ENCODE assay signal across 34 cellular contexts in the genomic region with DNA sequence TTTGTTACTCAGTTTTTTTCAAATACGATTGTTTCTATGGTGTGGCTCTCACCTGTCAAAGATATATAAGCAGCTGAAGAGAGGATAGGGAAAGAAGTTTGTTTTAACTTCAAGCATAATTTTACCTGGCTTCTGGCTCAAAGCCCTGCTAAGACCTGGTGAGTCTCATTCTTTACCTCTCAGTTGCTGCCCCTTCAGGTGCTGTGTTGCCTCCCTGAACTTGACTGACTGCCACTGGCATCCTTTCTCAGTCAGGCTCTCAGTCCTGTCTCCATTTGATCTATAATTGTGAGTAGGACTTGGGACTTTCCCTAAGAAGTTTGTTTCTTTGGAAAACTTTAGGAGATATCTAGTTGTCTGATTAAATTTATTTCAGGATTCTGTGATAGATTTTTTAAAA.
"Had no signal": no experiment of that assay in that cellular context is flagged by ENCODE, and none has a peak within 500 bp of the region (broad histone marks: within the 10 kb centered on the region; RNA-seq: fewer than 3 reads in every experiment).

No MANE protein-coding gene starts in this region.

- DNase-seq: Karpas-422, Kasumi-1, MG63, MM.1S, MV-4-11, NCI-H1048, NCI-H1092, NCI-H1092 treated with DMSO at 0.1 percent for 48 hours, NCI-H1105, NCI-H1105 treated with DMSO at 0.1 percent for 48 hours, NCI-H1417, NCI-H1417 treated with DMSO at 0.1 percent for 48 hours, NCI-H1436, NCI-H1436 treated with DMSO at 0.1 percent for 48 hours, NCI-H146, NCI-H1694, NCI-H1694 treated with DMSO at 0.1 percent for 48 hours, NCI-H187, NCI-H187 treated with DMSO at 0.1 percent for 48 hours, NCI-H1930, NCI-H2029, NCI-H2029 treated with DMSO at 0.1 percent for 48 hours, NCI-H2081, NCI-H2081 treated with DMSO at 0.1 percent for 48 hours, NCI-H2107, NCI-H2171, NCI-H2171 treated with DMSO at 0.1 percent for 48 hours, NCI-H2227 treated with DMSO at 0.1 percent for 48 hours, NCI-H226, NCI-H345, NCI-H446, NCI-H446 treated with DMSO at 0.1 percent for 48 hours, NCI-H510A had no signal

- H3K27me3 ChIP-seq: MG63 had no signal

- H3K9me3 ChIP-seq: MG63 had no signal

- H3K36me3 ChIP-seq: MG63 had no signal

- H3K27ac ChIP-seq: KMS-11 had no signal

- H3K9ac ChIP-seq: KMS-11 had no signal

- H3K4me2 ChIP-seq: KMS-11 had no signal

- H3K4me3 ChIP-seq: MG63 had no signal
